8 cellular contexts compared by ENCODE assay signal in the genomic region with DNA sequence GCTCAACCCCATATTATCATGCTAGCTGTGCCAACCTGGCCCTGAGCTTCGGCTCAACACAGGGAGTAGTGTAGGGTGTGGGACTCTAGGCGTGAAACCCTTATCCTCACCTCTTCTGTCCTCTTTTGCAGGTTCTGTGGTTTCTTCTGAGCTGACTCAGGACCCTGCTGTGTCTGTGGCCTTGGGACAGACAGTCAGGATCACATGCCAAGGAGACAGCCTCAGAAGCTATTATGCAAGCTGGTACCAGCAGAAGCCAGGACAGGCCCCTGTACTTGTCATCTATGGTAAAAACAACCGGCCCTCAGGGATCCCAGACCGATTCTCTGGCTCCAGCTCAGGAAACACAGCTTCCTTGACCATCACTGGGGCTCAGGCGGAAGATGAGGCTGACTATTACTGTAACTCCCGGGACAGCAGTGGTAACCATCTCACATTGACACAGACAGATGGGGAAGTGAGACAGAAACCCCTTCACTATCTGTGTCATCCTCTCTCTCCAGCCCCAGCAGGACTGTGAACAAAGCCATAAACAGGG.
DNase-seq lines count a peak whose midpoint lies in the region; ATAC-seq and TF ChIP-seq lines count a peak whose summit lies in the region.

No MANE protein-coding gene starts in this region.

- no peak overlapping the region for H3K4me3 ChIP-seq in HAP-1

- intact Hi-C loops in activated CD8-positive, alpha-beta T cell treated with anti-CD3 and anti-CD28 coated beads for 36 hours (cut with micrococcal nuclease), result no loop called here

- H3K27me3 Mint-ChIP-seq in activated CD8-positive, alpha-beta T cell treated with anti-CD3 and anti-CD28 coated beads for 36 hours, result no peaks in the 10 kb centered on the region

- POLR2A ChIA-PET in activated CD8-positive, alpha-beta T cell treated with anti-CD3 and anti-CD28 coated beads for 36 hours (lab: Charles Lee), result no interaction called here

- no peaks in the 10 kb centered on the region for H3K9me3 ChIP-seq in HAP-1

- no peaks in the 10 kb centered on the region for H3K4me1 ChIP-seq in HAP-1

- ATAC-seq in GM19023 (IDR thresholded peaks at IDR 0.05; ENCODE audit: unreplicated experiment) (peak; percentile 80), HG02938 (IDR thresholded peaks at IDR 0.05; ENCODE audit: unreplicated experiment) (peak; percentile 77), GM18858 (IDR thresholded peaks at IDR 0.05; ENCODE audit: unreplicated experiment) (no peak)
- no peak for ATAC-seq in activated CD8-positive, alpha-beta T cell treated with anti-CD3 and anti-CD28 coated beads for 36 hours

- no peak for DNase-seq in activated CD8-positive, alpha-beta T cell treated with anti-CD3 and anti-CD28 coated beads for 36 hours
- DNase-seq in myocyte (ENCODE audit: low read depth) (peak; percentile 22), HAP-1 (ENCODE audit: low spot score in 2 of 2) (no peak), superior temporal gyrus (ENCODE audit: extremely low spot score) (no peak), NCI-H1930 (lab: John Stamatoyannopoulos, UW) (no peak)

- H3K27ac Mint-ChIP-seq in activated CD8-positive, alpha-beta T cell treated with anti-CD3 and anti-CD28 coated beads for 36 hours, result peak overlapping the region; percentile 43

- CTCF ChIA-PET in activated CD8-positive, alpha-beta T cell treated with anti-CD3 and anti-CD28 coated beads for 36 hours (lab: Charles Lee), result interaction anchor here (0.8 to 7.7 kb wide), 14 partner anchors 11 to 235 kb away, joined by 3 to 63 read pairs (median 4); no protein-coding TSS in a partner anchor

- H3K4me3 Mint-ChIP-seq in activated CD8-positive, alpha-beta T cell treated with anti-CD3 and anti-CD28 coated beads for 36 hours, result no peak overlapping the region

- peaks cover 40% of the 10 kb centered on the region for H3K4me1 Mint-ChIP-seq in activated CD8-positive, alpha-beta T cell treated with anti-CD3 and anti-CD28 coated beads for 36 hours (ENCODE audit: low read depth)

- TF ChIP-seq CTCF in activated CD8-positive, alpha-beta T cell treated with anti-CD3 and anti-CD28 coated beads for 36 hours (IDR thresholded peaks at IDR 0.05), result no peak

- no peaks in the 10 kb centered on the region for H3K36me3 Mint-ChIP-seq in activated CD8-positive, alpha-beta T cell treated with anti-CD3 and anti-CD28 coated beads for 36 hours (ENCODE audit: low read depth)

- no peaks in the 10 kb centered on the region for H3K36me3 ChIP-seq in HAP-1 (replicated peaks)

- in situ Hi-C loops in HAP-1 (cut with MboI; ENCODE audit: low sequenced_read_pairs), result loop anchor here (25.0 kb wide), 1 partner anchor 258 kb away; no protein-coding TSS in a partner anchor

- peaks cover 26% of the 10 kb centered on the region for H3K27me3 ChIP-seq in HAP-1 (ENCODE audit: low read depth)

- H3K9me3 Mint-ChIP-seq in activated CD8-positive, alpha-beta T cell treated with anti-CD3 and anti-CD28 coated beads for 36 hours, result no peaks in the 10 kb centered on the region

Comparison
In these comparisons a context has a peak if more than half of its experiments do, and no peak if none do; other contexts are left out.
1. ATAC-seq: peak in GM19023 (single experiment) and HG02938 (single experiment); none in activated CD8-positive, alpha-beta T cell treated with anti-CD3 and anti-CD28 coated beads for 36 hours (single experiment) and GM18858 (single experiment).